Comparison of ENCODE assay signal across 10 cellular contexts in the genomic region with DNA sequence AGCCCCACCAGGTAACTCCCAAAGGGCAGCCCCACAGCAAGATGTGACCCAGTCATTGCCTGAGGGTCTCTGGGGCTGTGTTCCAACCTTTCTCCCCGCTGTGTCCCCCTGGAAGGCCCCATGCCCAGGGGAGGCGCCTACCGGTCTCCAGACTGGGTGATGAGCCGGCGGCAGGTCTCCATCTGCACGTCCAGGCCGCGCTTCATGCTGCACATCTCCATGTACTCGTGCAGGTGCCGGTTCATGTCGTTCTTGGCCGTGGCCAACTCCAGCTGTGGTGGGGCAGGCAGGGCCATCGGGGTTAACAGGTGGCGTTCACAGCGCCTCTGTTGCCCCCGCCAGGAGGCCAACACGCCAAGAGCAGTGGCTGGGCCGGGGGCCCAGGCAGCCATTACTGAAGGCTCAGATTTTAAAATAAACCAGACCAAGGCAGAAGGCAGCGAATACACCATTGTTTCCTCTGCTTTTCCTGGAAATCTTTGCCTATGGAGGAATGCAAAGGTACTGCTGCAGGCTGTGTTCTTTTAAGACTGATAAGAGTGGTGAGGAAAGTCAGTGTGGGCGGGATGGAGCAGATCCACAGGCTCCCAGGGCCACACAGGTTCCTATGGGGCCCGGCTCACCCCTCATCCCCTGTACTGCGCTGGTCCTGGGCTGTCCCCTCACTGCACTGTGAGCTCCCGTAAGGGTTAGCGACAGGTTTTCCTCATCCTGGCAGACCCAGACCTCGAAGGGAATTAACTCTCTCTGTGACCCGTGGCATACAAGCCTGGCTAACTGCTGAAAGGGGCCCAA. TPM values are rescaled to one million over a fixed set of nuclear protein-coding genes. Genes with fewer than 3 reads are reported as not detected.
DNase-seq lines count a peak whose midpoint lies in the region; ATAC-seq and TF ChIP-seq lines count a peak whose summit lies in the region.
"Had no signal": no experiment of that assay in that cellular context is flagged by ENCODE, and none has a peak within 500 bp of the region (broad histone marks: within the 10 kb centered on the region; RNA-seq: fewer than 3 reads in every experiment).

No MANE protein-coding gene starts in this region.

- no peak overlapping the region for H3K4me3 Mint-ChIP-seq in activated naive CD4-positive, alpha-beta T cell treated with anti-CD3 and anti-CD28 coated beads, Interleukin-2, amount 10 ng/mL, durations not matched to agents 7 days and 5 days

- in situ Hi-C loops in brain microvascular endothelial cell (cut with HindIII; ENCODE audit: low pct_ligation_motif_present, low sequenced_read_pairs): no loop called here
- in situ Hi-C loops in transverse colon (cut with MboI; ENCODE audit: low pct_ligation_motif_present in 1 of 4, low pct_unique_long_range_greater_than_20kb in 1 of 4, low sequenced_read_pairs in 3 of 4): loop anchor here in 3 of 4 donors (5.0 to 25.0 kb wide), 4 partner anchors 104 to 204 kb away; a partner anchor contains a TSS

- H3K4me1 Mint-ChIP-seq in activated naive CD4-positive, alpha-beta T cell treated with anti-CD3 and anti-CD28 coated beads, Interleukin-2, amount 10 ng/mL, durations not matched to agents 7 days and 5 days: peaks cover 58% of the 10 kb centered on the region

- H3K27ac ChIP-seq in brain microvascular endothelial cell (peak overlapping the region; percentile 58), mucosa of rectum (ENCODE audit: low read depth in 2 of 2, low read length in 2 of 2) (peak overlapping the region; percentile 91 to 94), transverse colon (peak overlapping the region; percentile 89 to 98 (median 96))

- CTCF ChIA-PET in activated naive CD4-positive, alpha-beta T cell treated with anti-CD3 and anti-CD28 coated beads, Interleukin-2, amount 10 ng/mL, durations not matched to agents 7 days and 5 days (lab: Charles Lee): interaction anchor here (0.5 to 10.1 kb wide), 4 partner anchors 12 to 204 kb away, joined by 3 to 128 read pairs (median 4); a partner anchor contains a TSS

- peak overlapping the region; percentile 52 to 70 for H3K9ac ChIP-seq in mucosa of rectum (ENCODE audit: low read depth in 1 of 2, low read length in 2 of 2)

- no peaks in the 10 kb centered on the region for H3K9me3 Mint-ChIP-seq in activated naive CD4-positive, alpha-beta T cell treated with anti-CD3 and anti-CD28 coated beads, Interleukin-2, amount 10 ng/mL, durations not matched to agents 7 days and 5 days
- no peaks in the 10 kb centered on the region for H3K9me3 Mint-ChIP-seq in activated naive CD4-positive, alpha-beta T cell treated with anti-CD3 and anti-CD28 coated beads, Interleukin-2, amount 50 U/mL, for 72 hours

- TF ChIP-seq CTCF in brain microvascular endothelial cell (IDR thresholded peaks at IDR 0.05; ENCODE audit: low read depth, low read length, missing control alignments) (no peak), transverse colon (IDR thresholded peaks at IDR 0.05) (no peak)

- H3K36me3 ChIP-seq in brain microvascular endothelial cell (replicated peaks) (peaks cover 45% of the 10 kb centered on the region), mucosa of rectum (ENCODE audit: control insufficient read depth in 2 of 2, insufficient read depth in 2 of 2, low read length in 2 of 2) (peaks cover 33 to 34% of the 10 kb centered on the region in 2 donors), transverse colon (peaks cover 0 to 13% (median 8%) of the 10 kb centered on the region in 4 donors)

- no peaks in the 10 kb centered on the region for H3K27me3 ChIP-seq in brain microvascular endothelial cell (replicated peaks)
- no peaks in the 10 kb centered on the region for H3K27me3 ChIP-seq in mucosa of rectum (ENCODE audit: control insufficient read depth in 2 of 2, insufficient read depth in 2 of 2, low read length in 2 of 2)
- no peaks in the 10 kb centered on the region for H3K27me3 ChIP-seq in transverse colon

- H3K4me1 ChIP-seq in mucosa of rectum (ENCODE audit: control insufficient read depth in 2 of 2, insufficient read depth in 2 of 2, low read length in 2 of 2) (peaks cover 47 to 53% of the 10 kb centered on the region in 2 donors), transverse colon (peaks cover 16 to 64% (median 48%) of the 10 kb centered on the region in 4 donors)

- 83% methylated on average over 25 of the region's 26 CpGs; no CpG with 5 or more reads in 1 of the 2 donors for WGBS in transverse colon (ENCODE audit: low coverage in 1 of 2), 2 donors

- intact Hi-C loops in transverse colon (cut with DNase I; ENCODE audit: low total_unique reads): no loop called here

- H3K4me3 ChIP-seq in brain microvascular endothelial cell (ENCODE audit: low read depth, low read length) (no peak overlapping the region), mucosa of rectum (ENCODE audit: low read length in 2 of 2) (peak overlapping the region; percentile 20 to 38), transverse colon (no peak overlapping the region)

- no peak for TF ChIP-seq POLR2A in transverse colon (IDR thresholded peaks at IDR 0.05)

- H3K9me3 ChIP-seq in mucosa of rectum (ENCODE audit: control insufficient read depth in 2 of 2, low read length in 2 of 2) (no peaks in the 10 kb centered on the region), transverse colon (no peaks in the 10 kb centered on the region)

- no peak for ATAC-seq in activated naive CD4-positive, alpha-beta T cell treated with anti-CD3 and anti-CD28 coated beads, Interleukin-2, amount 50 U/mL, for 72 hours

- H3K27ac Mint-ChIP-seq in activated naive CD4-positive, alpha-beta T cell treated with anti-CD3 and anti-CD28 coated beads, Interleukin-2, amount 10 ng/mL, durations not matched to agents 7 days and 5 days: peak overlapping the region; percentile 71
- peak overlapping the region in 1 of 2 donors; percentile 96 for H3K27ac Mint-ChIP-seq in activated naive CD4-positive, alpha-beta T cell treated with anti-CD3 and anti-CD28 coated beads, Interleukin-2, amount 50 U/mL, for 72 hours

- DNase-seq in activated naive CD4-positive, alpha-beta T cell treated with anti-CD3 and anti-CD28 coated beads, Interleukin-2, amount 10 ng/mL, durations not matched to agents 7 days and 5 days: no peak
- DNase-seq in activated naive CD4-positive, alpha-beta T cell treated with anti-CD3 and anti-CD28 coated beads, Interleukin-2, amount 50 U/mL, for 72 hours (ENCODE audit: low spot score in 2 of 2): no peak
- no peak for DNase-seq in brain microvascular endothelial cell
- no peak for DNase-seq in transverse colon
- no peak for DNase-seq in NCI-H2227 (lab: John Stamatoyannopoulos, UW; ENCODE audit: unreplicated experiment)
- DNase-seq in NCI-H82 (lab: John Stamatoyannopoulos, UW): no peak
- DNase-seq in COLO829 (ENCODE audit: low spot score): no peak
- DNase-seq: NCI-H1930, SHP77 treated with DMSO at 0.1 percent for 48 hours had no signal

- H3K27me3 Mint-ChIP-seq in activated naive CD4-positive, alpha-beta T cell treated with anti-CD3 and anti-CD28 coated beads, Interleukin-2, amount 10 ng/mL, durations not matched to agents 7 days and 5 days: no peaks in the 10 kb centered on the region

- no peak for TF ChIP-seq EP300 in transverse colon (IDR thresholded peaks at IDR 0.05; ENCODE audit: low read depth)

- H3K36me3 Mint-ChIP-seq in activated naive CD4-positive, alpha-beta T cell treated with anti-CD3 and anti-CD28 coated beads, Interleukin-2, amount 10 ng/mL, durations not matched to agents 7 days and 5 days: peaks cover 39% of the 10 kb centered on the region
- H3K36me3 Mint-ChIP-seq in activated naive CD4-positive, alpha-beta T cell treated with anti-CD3 and anti-CD28 coated beads, Interleukin-2, amount 50 U/mL, for 72 hours: peaks cover 15 to 17% of the 10 kb centered on the region in 2 donors

RNA-seq across cellular contexts. Expression of a gene that starts 7.3 kb away (rescaled TPM):
- 1,000 to 10,000 TPM; 5,900 to 8,209 TPM for total RNA-seq in activated naive CD4-positive, alpha-beta T cell treated with anti-CD3 and anti-CD28 coated beads, Interleukin-2, amount 50 U/mL, for 72 hours
- total RNA-seq in transverse colon: 1,000 to 10,000 TPM; 1,806 to 2,946 (median 2,333) TPM

RNA-seq across cellular contexts. Expression of a gene that starts 14.3 kb away (rescaled TPM):
- total RNA-seq in activated naive CD4-positive, alpha-beta T cell treated with anti-CD3 and anti-CD28 coated beads, Interleukin-2, amount 50 U/mL, for 72 hours: 10 to 100 TPM; 10.3 to 16.4 TPM
- total RNA-seq in transverse colon: 10 to 100 TPM in 1 of 4 donors, 1 to 10 TPM in 3; 6.1 to 54.2 (median 8.0) TPM

RNA-seq across cellular contexts. Expression of a gene that starts 26.5 kb away (rescaled TPM):
- 10 to 100 TPM; 78.8 to 79.8 TPM for total RNA-seq in activated naive CD4-positive, alpha-beta T cell treated with anti-CD3 and anti-CD28 coated beads, Interleukin-2, amount 50 U/mL, for 72 hours
- total RNA-seq in transverse colon: 100 to 1,000 TPM in 1 of 4 donors, 10 to 100 TPM in 3; 12.8 to 167 (median 30.5) TPM

RNA-seq across cellular contexts. Expression of a gene that starts 47.7 kb away (rescaled TPM):
- total RNA-seq in activated naive CD4-positive, alpha-beta T cell treated with anti-CD3 and anti-CD28 coated beads, Interleukin-2, amount 50 U/mL, for 72 hours: 100 to 1,000 TPM; 208 to 276 TPM
- 10 to 100 TPM; 18.3 to 20.2 (median 19.2) TPM for total RNA-seq in transverse colon

RNA-seq across cellular contexts. Expression of a gene that starts 48.5 kb away (rescaled TPM):
- total RNA-seq in activated naive CD4-positive, alpha-beta T cell treated with anti-CD3 and anti-CD28 coated beads, Interleukin-2, amount 50 U/mL, for 72 hours: 100 to 1,000 TPM; 305 to 440 TPM
- total RNA-seq in transverse colon: 10 to 100 TPM in 3 of 4 donors, 1 to 10 TPM in 1; 2.6 to 49.7 (median 40.9) TPM

Comparison
In these comparisons a context has a peak if more than half of its experiments do, and no peak if none do; other contexts are left out.
1. H3K4me3 ChIP-seq: peak in mucosa of rectum (2 of 2); none in brain microvascular endothelial cell (single experiment) and transverse colon (0 of 4).
2. Peak in every context shown above with its lines, with median percentiles within 50 percentile points of each other: H3K27ac ChIP-seq.